22 cellular contexts compared by ENCODE assay signal in genomic region chr12:25121916-25122315, GRCh38.
DNase-seq lines count a peak whose midpoint lies in the region; TF ChIP-seq lines count a peak whose summit lies in the region.
"Had no signal": no experiment of that assay in that cellular context is flagged by ENCODE, and none has a peak within 500 bp of the region (broad histone marks: within the 10 kb centered on the region; RNA-seq: fewer than 3 reads in every experiment).

No MANE protein-coding gene starts in this region.

- no peaks in the 10 kb centered on the region for H3K9me2 ChIP-seq in Karpas-422 (replicated peaks; ENCODE audit: insufficient read depth, low read length)
- H3K9me2 ChIP-seq in OCI-LY7 (ENCODE audit: insufficient read depth, low read length): no peaks in the 10 kb centered on the region

- DNase-seq in ELR (ENCODE audit: low read depth): peak; percentile 44
- DNase-seq in HT1080 (ENCODE audit: low read depth): peak; percentile 30
- DNase-seq in brain microvascular endothelial cell: peak; percentile 41
- peak; percentile 9 for DNase-seq in non-pigmented ciliary epithelial cell (ENCODE audit: low read depth)
- DNase-seq in NCI-H524 treated with DMSO at 0.1 percent for 48 hours (lab: John Stamatoyannopoulos, UW): no peak
- DNase-seq in Karpas-422: no peak
- no peak for DNase-seq in OCI-LY7 (ENCODE audit: low spot score)
- DNase-seq: activated CD4-positive, alpha-beta memory T cell treated with anti-CD3 and anti-CD28 coated beads, Interleukin-2, amount 10 ng/mL, durations not matched to agents 7 days and 5 days; activated CD4-positive, CD25-positive, alpha-beta regulatory T cell treated with anti-CD3 and anti-CD28 coated beads, Interleukin-2, amount 50 U/mL, for 72 hours; dermis blood vessel endothelial cell; DND-41; esophagus squamous epithelium; hippocampal formation; left cardiac atrium; MM.1S; NCI-H2029; NCI-H526; PC-3; upper lobe of left lung had no signal

- H3K9ac ChIP-seq in Karpas-422 (ENCODE audit: low read length): no peak overlapping the region

- H3K4me1 ChIP-seq in Karpas-422 (ENCODE audit: low read length): peaks cover 6% of the 10 kb centered on the region; the same call in 1 of the 2 replicates
- H3K4me1 ChIP-seq in OCI-LY7 (ENCODE audit: insufficient read depth, low read length, poor library complexity, severe bottlenecking): peaks cover 7% of the 10 kb centered on the region
- H3K4me1 ChIP-seq: esophagus squamous epithelium, suprapubic skin, upper lobe of left lung had no signal

- H4K20me1 ChIP-seq in Karpas-422 (ENCODE audit: insufficient read depth, low read depth, low read length) (no peaks in the 10 kb centered on the region), OCI-LY7 (ENCODE audit: insufficient read depth, low read length) (no peaks in the 10 kb centered on the region)

- BruUV-seq in OCI-LY7 (replicated peaks; lab: Mats Ljungman, UMichigan): no TSS peak

- H3K27me3 ChIP-seq in brain microvascular endothelial cell (replicated peaks) (no peaks in the 10 kb centered on the region), Karpas-422 (ENCODE audit: low read length) (no peaks in the 10 kb centered on the region)
- H3K27me3 ChIP-seq: esophagus squamous epithelium, suprapubic skin, upper lobe of left lung had no signal

- H3K79me2 ChIP-seq in Karpas-422 (ENCODE audit: low read length) (no peaks in the 10 kb centered on the region), OCI-LY7 (ENCODE audit: insufficient read depth, low read depth, low read length) (no peaks in the 10 kb centered on the region)

- POLR2A ChIA-PET in OCI-LY7 (lab: Charles Lee): interaction anchor here (0.8 to 1.6 kb wide), 6 partner anchors 14 to 131 kb away, joined by 3 to 7 read pairs (median 4); no protein-coding TSS in a partner anchor

- intact Hi-C loops in OCI-LY7 (cut with micrococcal nuclease; ENCODE audit: unreplicated experiment): no loop called here

- H3K27ac ChIP-seq in brain microvascular endothelial cell (no peak overlapping the region), Karpas-422 (ENCODE audit: low read length) (no peak overlapping the region), OCI-LY7 (ENCODE audit: low read depth, low read length, poor library complexity, severe bottlenecking) (no peak overlapping the region)
- H3K27ac ChIP-seq: esophagus squamous epithelium, SK-N-MC, suprapubic skin, upper lobe of left lung had no signal

- H3K36me3 ChIP-seq in brain microvascular endothelial cell (replicated peaks) (no peaks in the 10 kb centered on the region), Karpas-422 (ENCODE audit: insufficient read depth, low read length) (no peaks in the 10 kb centered on the region), OCI-LY7 (ENCODE audit: insufficient read depth, low read length) (no peaks in the 10 kb centered on the region; the same call in 1 of the 2 replicates)
- H3K36me3 ChIP-seq: esophagus squamous epithelium, suprapubic skin, upper lobe of left lung had no signal

- in situ Hi-C loops in brain microvascular endothelial cell (cut with HindIII; ENCODE audit: low pct_ligation_motif_present, low sequenced_read_pairs): no loop called here

- TF ChIP-seq CTCF in brain microvascular endothelial cell (IDR thresholded peaks at IDR 0.05; ENCODE audit: low read depth, low read length, missing control alignments): no peak
- no peak for TF ChIP-seq CTCF in OCI-LY7 (conservative IDR thresholded peaks at IDR 0.05; ENCODE audit: low read length)

- no peaks in the 10 kb centered on the region for H3K9me3 ChIP-seq in Karpas-422 (ENCODE audit: low read length)
- H3K9me3 ChIP-seq in OCI-LY7 (ENCODE audit: low read length): no peaks in the 10 kb centered on the region
- H3K9me3 ChIP-seq: esophagus squamous epithelium, suprapubic skin, upper lobe of left lung had no signal

- H3K4me2 ChIP-seq in Karpas-422 (ENCODE audit: low read depth, low read length, poor library complexity, severe bottlenecking) (no peak overlapping the region), OCI-LY7 (ENCODE audit: low read length) (no peak overlapping the region)

- H3K4me3 ChIP-seq in brain microvascular endothelial cell (ENCODE audit: low read depth, low read length) (no peak overlapping the region), Karpas-422 (ENCODE audit: low read length) (no peak overlapping the region), OCI-LY7 (ENCODE audit: low read depth, low read length, poor library complexity, severe bottlenecking) (no peak overlapping the region)
- H3K4me3 ChIP-seq: esophagus squamous epithelium, K562, SK-N-MC, suprapubic skin, upper lobe of left lung had no signal

- CTCF ChIA-PET in OCI-LY7 (lab: Charles Lee; ENCODE audit: unreplicated experiment): no interaction called here

- H2AFZ ChIP-seq in Karpas-422 (ENCODE audit: low read length) (no peak overlapping the region), OCI-LY7 (ENCODE audit: low read length) (no peak overlapping the region)

Comparison
In these comparisons a context has a peak if more than half of its experiments do, and no peak if none do; other contexts are left out.
1. DNase-seq: peak in ELR (single experiment), HT1080 (single experiment), brain microvascular endothelial cell (single experiment) and non-pigmented ciliary epithelial cell (single experiment); none in NCI-H524 treated with DMSO at 0.1 percent for 48 hours (single experiment), Karpas-422 (single experiment) and OCI-LY7 (single experiment).